Comparison of ENCODE assay signal across 13 cellular contexts in the genomic region with DNA sequence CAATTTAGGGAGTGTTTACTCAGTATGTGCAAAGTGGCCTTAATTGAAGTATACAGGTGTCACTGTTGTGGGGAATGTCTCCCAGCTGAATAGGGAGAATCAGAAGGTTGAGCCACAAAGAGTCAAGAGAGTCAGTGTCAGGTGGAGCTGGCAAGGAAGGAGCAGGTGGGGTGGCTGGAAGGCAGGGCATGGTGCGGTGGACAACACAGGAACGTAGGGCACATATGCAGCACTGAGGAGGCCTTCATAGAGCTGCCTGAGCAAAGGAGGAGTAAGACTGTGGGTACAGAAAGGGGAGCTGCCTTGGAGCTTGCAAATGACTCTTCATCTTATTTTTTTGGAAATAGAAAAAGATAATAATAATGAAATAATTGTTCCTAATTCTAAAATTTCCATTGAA. TPM values are rescaled to one million over a fixed set of nuclear protein-coding genes. Genes with fewer than 3 reads are reported as not detected.
DNase-seq lines count a peak whose midpoint lies in the region; ATAC-seq and TF ChIP-seq lines count a peak whose summit lies in the region.
"Had no signal": no experiment of that assay in that cellular context is flagged by ENCODE, and none has a peak within 500 bp of the region (broad histone marks: within the 10 kb centered on the region; RNA-seq: fewer than 3 reads in every experiment).

No MANE protein-coding gene starts in this region.

- no peaks in the 10 kb centered on the region for H3K36me3 ChIP-seq in spleen
- H3K36me3 ChIP-seq: ovary had no signal

- H3K4me3 ChIP-seq in spleen, result no peak overlapping the region
- H3K4me3 ChIP-seq: ovary had no signal

- peaks cover 98 to 99% (median 99%) of the 10 kb centered on the region in 3 donors for H3K4me1 Mint-ChIP-seq in T-cell
- H3K4me1 Mint-ChIP-seq in glutamatergic neuron (ENCODE audit: low read depth, unreplicated experiment), result peaks cover 26% of the 10 kb centered on the region

- 86 to 98% (median 93%) methylated on average over 2 of the region's 2 CpGs for WGBS in spleen, 5 donors

- H3K27ac Mint-ChIP-seq in T-cell, result peak overlapping the region; percentile 97 to 99
- H3K27ac Mint-ChIP-seq in glutamatergic neuron (ENCODE audit: unreplicated experiment), result peak overlapping the region; percentile 52

- peak; percentile 52 for DNase-seq in activated CD8-positive, alpha-beta memory T cell treated with anti-CD3 and anti-CD28 coated beads for 24 hours
- DNase-seq in activated CD8-positive, alpha-beta memory T cell treated with anti-CD3 and anti-CD28 coated beads, Interleukin-2, amount 50 U/mL, for 4 hours, result no peak
- DNase-seq in T-cell (no peak), glutamatergic neuron (no peak), spleen (no peak), cerebellum (ENCODE audit: low spot score) (no peak), hepatic stellate cell (ENCODE audit: low spot score) (no peak)
- DNase-seq: NCI-H1694; ovary; Right ventricle myocardium superior; stimulated activated CD8-positive, alpha-beta memory T cell treated with anti-CD3 and anti-CD28 coated beads, Interleukin-4, amount 100 ng/mL, for 48 hours had no signal

- no peak for TF ChIP-seq POLR2A in spleen (IDR thresholded peaks at IDR 0.05)

- H3K27me3 ChIP-seq in spleen (replicated peaks in 1 of 7), result no peaks in the 10 kb centered on the region
- H3K27me3 ChIP-seq: ovary had no signal

- POLR2A ChIA-PET in T-cell (lab: Charles Lee), result interaction anchor here (1.2 to 5.4 kb wide), 3 partner anchors 17 kb away, joined by 3 to 23 read pairs (median 10); no protein-coding TSS in a partner anchor

- TF ChIP-seq CTCF in glutamatergic neuron (IDR thresholded peaks at IDR 0.05; ENCODE audit: partially characterized antibody, unreplicated experiment) (no peak), spleen (IDR thresholded peaks at IDR 0.05 in 8 of 11, conservative IDR thresholded peaks at IDR 0.05 in 3 of 11) (no peak)

- H3K36me3 Mint-ChIP-seq in T-cell (peaks cover 39% of the 10 kb centered on the region), glutamatergic neuron (ENCODE audit: unreplicated experiment) (no peaks in the 10 kb centered on the region)
- H3K36me3 Mint-ChIP-seq: IgD-negative memory B cell had no signal

- H3K27me3 Mint-ChIP-seq in T-cell (no peaks in the 10 kb centered on the region), glutamatergic neuron (ENCODE audit: unreplicated experiment) (no peaks in the 10 kb centered on the region)
- H3K27me3 Mint-ChIP-seq: IgD-negative memory B cell had no signal

- peaks cover 23 to 100% (median 88%) of the 10 kb centered on the region in 6 donors for H3K4me1 ChIP-seq in spleen

- no peaks in the 10 kb centered on the region for H3K9me3 ChIP-seq in spleen
- H3K9me3 ChIP-seq: ovary had no signal

- intact Hi-C loops in spleen (cut with DNase I; ENCODE audit: low total_unique reads), result no loop called here

- peaks cover 0 to 4% (median 0%) of the 10 kb centered on the region in 3 donors for H3K9me3 Mint-ChIP-seq in T-cell
- H3K9me3 Mint-ChIP-seq in glutamatergic neuron (ENCODE audit: unreplicated experiment), result peaks cover 1% of the 10 kb centered on the region
- H3K9me3 Mint-ChIP-seq: IgD-negative memory B cell had no signal

- H3K4me3 Mint-ChIP-seq in T-cell (peak overlapping the region; percentile 28 to 70 (median 34)), glutamatergic neuron (ENCODE audit: unreplicated experiment) (peak overlapping the region; percentile 40)

- H3K27ac ChIP-seq in spleen, result peak overlapping the region; percentile 4 to 91 (median 88)
- H3K27ac ChIP-seq: ovary had no signal

- CTCF ChIA-PET in T-cell (lab: Charles Lee), result interaction anchor here (1.3 to 10.4 kb wide), 3 partner anchors 17 to 29 kb away, joined by 3 to 131 read pairs (median 3); a partner anchor contains a TSS

- ATAC-seq in T-cell (replicated peaks in 1 of 4) (no peak), GM21529 (IDR thresholded peaks at IDR 0.05; ENCODE audit: unreplicated experiment) (no peak)

RNA-seq across cellular contexts. Expression of a gene that starts 20.0 kb away (rescaled TPM):
- total RNA-seq in T-cell, result 100 to 1,000 TPM in 4 of 5 donors, 10 to 100 TPM in 1; 93.4 to 132 (median 124) TPM
- total RNA-seq in glutamatergic neuron (ENCODE audit: unreplicated experiment), result 10.8 TPM
- 10 to 100 TPM; 29.6 to 35.1 (median 33.4) TPM for total RNA-seq in spleen
- polyA plus RNA-seq in spleen, result 10 to 100 TPM in 1 of 3 donors, 1 to 10 TPM in 2; 8.0 to 11.3 (median 9.5) TPM
- total RNA-seq in cerebellum, result 16.2 TPM
